In genomic region chr7:135169936-135170222, GRCh38 we compare ENCODE assay signal across 9 cellular contexts. TPM values are rescaled to one million over a fixed set of nuclear protein-coding genes. Genes with fewer than 3 reads are reported as not detected.
DNase-seq lines count a peak whose midpoint lies in the region; FAIRE-seq and TF ChIP-seq lines count a peak whose summit lies in the region.
"Had no signal": no experiment of that assay in that cellular context is flagged by ENCODE, and none has a peak within 500 bp of the region (broad histone marks: within the 10 kb centered on the region; RNA-seq: fewer than 3 reads in every experiment).

No MANE protein-coding gene starts in this region.

- peaks cover 50% of the 10 kb centered on the region for H3K36me3 Mint-ChIP-seq in nephron (ENCODE audit: low read depth)

- H3K9me3 Mint-ChIP-seq in nephron, result no peaks in the 10 kb centered on the region

- H3K27ac Mint-ChIP-seq in nephron, result peak overlapping the region; percentile 93 to 99 (median 99)

- no peaks in the 10 kb centered on the region for H3K27me3 Mint-ChIP-seq in nephron (ENCODE audit: low read depth)

- peak overlapping the region; percentile 90 to 95 (median 93) for H3K4me3 Mint-ChIP-seq in nephron

- TF ChIP-seq CTCF in NB4 (IDR thresholded peaks at IDR 0.05; ENCODE audit: low read depth, low read length) (no peak), coronary artery (IDR thresholded peaks at IDR 0.05) (no peak), nephron (IDR thresholded peaks at IDR 0.05; ENCODE audit: unreplicated experiment in 3 of 3) (no peak)

- H3K27ac ChIP-seq in coronary artery, result peak overlapping the region; percentile 85 to 95

- DNase-seq in SKM-1 treated with dmso at 0.1 percent for 144 hours (lab: John Stamatoyannopoulos, UW; ENCODE audit: unreplicated experiment), result peak; percentile 24
- DNase-seq in SKM-1 (lab: John Stamatoyannopoulos, UW; ENCODE audit: unreplicated experiment), result no peak
- DNase-seq in NB4 (ENCODE audit: low read depth), result peak; percentile 80
- DNase-seq in coronary artery (ENCODE audit: low spot score), result no peak
- DNase-seq in AG08396 (ENCODE audit: low spot score), result no peak
- DNase-seq in effector CD4-positive, alpha-beta T cell, result no peak
- DNase-seq in GM12892 (ENCODE audit: insufficient read length), result no peak

- FAIRE-seq in GM12892 (lab: Jason Lieb, UNC), result no peak
- FAIRE-seq: colon had no signal

- H3K4me1 Mint-ChIP-seq in nephron, result peaks cover 32% of the 10 kb centered on the region

- no peak for TF ChIP-seq POLR2A in NB4 (IDR thresholded peaks at IDR 0.05; ENCODE audit: extremely low read depth, insufficient read length)
- TF ChIP-seq POLR2A in GM12892 (IDR thresholded peaks at IDR 0.05; ENCODE audit: low read depth, low read length), result no peak

- H3K4me3 ChIP-seq in NB4 (ENCODE audit: low read depth, low read length), result peak overlapping the region; percentile 86
- peak overlapping the region; percentile 86 for H3K4me3 ChIP-seq in coronary artery

RNA-seq across cellular contexts. Expression of gene CYREN, which starts 0.6 kb away (rescaled TPM):
- polyA plus RNA-seq in GM12892 (2012; ENCODE audit: missing spikeins), result 56.2 TPM

RNA-seq across cellular contexts. Expression of gene TMEM140, which starts 22.0 kb away (rescaled TPM):
- polyA plus RNA-seq in GM12892 (2012; ENCODE audit: missing spikeins), result 16.2 TPM

RNA-seq across cellular contexts. Expression of gene WDR91, which starts 41.4 kb away (rescaled TPM):
- 28.0 TPM for polyA plus RNA-seq in GM12892 (2012; ENCODE audit: missing spikeins)

Comparison
In these comparisons a context has a peak if more than half of its experiments do, and no peak if none do; other contexts are left out.
1. DNase-seq: peak in SKM-1 treated with dmso at 0.1 percent for 144 hours (single experiment) and NB4 (single experiment); none in SKM-1 (single experiment), coronary artery (single experiment), AG08396 (single experiment), effector CD4-positive, alpha-beta T cell (single experiment) and GM12892 (single experiment).